9 cellular contexts compared by ENCODE assay signal in genomic region chrX:40145670-40146470, GRCh38.
DNase-seq lines count a peak whose midpoint lies in the region; ATAC-seq lines count a peak whose summit lies in the region.
"Had no signal": no experiment of that assay in that cellular context is flagged by ENCODE, and none has a peak within 500 bp of the region (broad histone marks: within the 10 kb centered on the region; RNA-seq: fewer than 3 reads in every experiment).

No MANE protein-coding gene starts in this region.

- peaks cover 11% of the 10 kb centered on the region for H3K4me1 Mint-ChIP-seq in activated naive CD8-positive, alpha-beta T cell (ENCODE audit: low read depth)
- peaks cover 41 to 61% of the 10 kb centered on the region in 2 donors for H3K4me1 Mint-ChIP-seq in stimulated activated naive B cell treated with anti-CD40 and anti-IgM and Interleukin-4, amounts not matched to agents 10 μg/mL and 1 μg/mL and 100 μg/mL, for 72 hours

- H3K27me3 ChIP-seq in iPS-20b (ENCODE audit: insufficient read depth, low read length), result peaks cover 75% of the 10 kb centered on the region

- H3K36me3 Mint-ChIP-seq in activated naive CD8-positive, alpha-beta T cell, result no peaks in the 10 kb centered on the region
- peaks cover 0 to 13% of the 10 kb centered on the region in 2 donors for H3K36me3 Mint-ChIP-seq in stimulated activated naive B cell treated with anti-CD40 and anti-IgM and Interleukin-4, amounts not matched to agents 10 μg/mL and 1 μg/mL and 100 μg/mL, for 72 hours

- peak overlapping the region; percentile 61 for H3K4me3 Mint-ChIP-seq in activated naive CD8-positive, alpha-beta T cell
- peak overlapping the region; percentile 70 to 78 for H3K4me3 Mint-ChIP-seq in stimulated activated naive B cell treated with anti-CD40 and anti-IgM and Interleukin-4, amounts not matched to agents 10 μg/mL and 1 μg/mL and 100 μg/mL, for 72 hours

- peak overlapping the region; percentile 72 for H3K4me3 ChIP-seq in iPS-20b (ENCODE audit: low read length)

- H3K27ac ChIP-seq in iPS-20b (ENCODE audit: low read length), result no peak overlapping the region
- H3K27ac ChIP-seq: C4-2B had no signal

- H3K9me3 ChIP-seq in iPS-20b (ENCODE audit: insufficient read depth, low read depth, low read length), result no peaks in the 10 kb centered on the region

- no peaks in the 10 kb centered on the region for H3K36me3 ChIP-seq in iPS-20b (ENCODE audit: insufficient read depth, low read depth, low read length)

- H3K9me3 Mint-ChIP-seq in activated naive CD8-positive, alpha-beta T cell (ENCODE audit: low read depth), result no peaks in the 10 kb centered on the region
- H3K9me3 Mint-ChIP-seq in stimulated activated naive B cell treated with anti-CD40 and anti-IgM and Interleukin-4, amounts not matched to agents 10 μg/mL and 1 μg/mL and 100 μg/mL, for 72 hours, result no peaks in the 10 kb centered on the region

- H3K4me1 ChIP-seq in iPS-20b (ENCODE audit: insufficient read depth, low read length), result peaks cover 33% of the 10 kb centered on the region; the same call in 1 of the 2 replicates

- H3K27me3 Mint-ChIP-seq in activated naive CD8-positive, alpha-beta T cell, result no peaks in the 10 kb centered on the region
- peaks cover 0 to 47% of the 10 kb centered on the region in 2 donors for H3K27me3 Mint-ChIP-seq in stimulated activated naive B cell treated with anti-CD40 and anti-IgM and Interleukin-4, amounts not matched to agents 10 μg/mL and 1 μg/mL and 100 μg/mL, for 72 hours

- DNase-seq in NCI-H1092 treated with DMSO at 0.1 percent for 48 hours (lab: John Stamatoyannopoulos, UW), result peak; percentile 50
- no peak for DNase-seq in NCI-H1092 (lab: John Stamatoyannopoulos, UW)
- DNase-seq in stimulated activated naive B cell treated with anti-CD40 and anti-IgM and Interleukin-4, amounts not matched to agents 10 μg/mL and 1 μg/mL and 100 μg/mL, for 72 hours, result no peak
- no peak for DNase-seq in cerebellar cortex (ENCODE audit: low spot score)

- H3K27ac Mint-ChIP-seq in activated naive CD8-positive, alpha-beta T cell, result no peak overlapping the region
- peak overlapping the region; percentile 42 for H3K27ac Mint-ChIP-seq in stimulated activated naive B cell treated with anti-CD40 and anti-IgM and Interleukin-4, amounts not matched to agents 10 μg/mL and 1 μg/mL and 100 μg/mL, for 72 hours

- H3K9ac ChIP-seq in iPS-20b (ENCODE audit: low read depth, low read length), result peak overlapping the region; percentile 67; the same call in 1 of the 2 replicates

- ATAC-seq in stimulated activated naive B cell treated with anti-CD40 and anti-IgM and Interleukin-4, amounts not matched to agents 10 μg/mL and 1 μg/mL and 100 μg/mL, for 72 hours (replicated peaks), result peak; percentile 20 to 31
- no peak for ATAC-seq in GM19035 (IDR thresholded peaks at IDR 0.05; ENCODE audit: unreplicated experiment)
- ATAC-seq in GM21825 (IDR thresholded peaks at IDR 0.05; ENCODE audit: unreplicated experiment), result no peak

Comparison
In these comparisons a context has a peak if more than half of its experiments do, and no peak if none do; other contexts are left out.
1. ATAC-seq: peak in stimulated activated naive B cell treated with anti-CD40 and anti-IgM and Interleukin-4, amounts not matched to agents 10 μg/mL and 1 μg/mL and 100 μg/mL, for 72 hours (2 of 2); none in GM19035 (single experiment) and GM21825 (single experiment).